Comparison of ENCODE assay signal across 32 cellular contexts in genomic region chr2:211690736-211691135, GRCh38.
"Had no signal": no experiment of that assay in that cellular context is flagged by ENCODE, and none has a peak within 500 bp of the region (broad histone marks: within the 10 kb centered on the region; RNA-seq: fewer than 3 reads in every experiment).

No MANE protein-coding gene starts in this region.

- H3K4me3 ChIP-seq: esophagus muscularis mucosa, heart left ventricle, left lung, lung, pancreas, psoas muscle, sigmoid colon, upper lobe of left lung, vagina had no signal

- H3K36me3 ChIP-seq: esophagus muscularis mucosa, heart left ventricle, left lung, pancreas, sigmoid colon, upper lobe of left lung, vagina had no signal

- H3K27ac ChIP-seq: esophagus muscularis mucosa, foreskin keratinocyte, heart left ventricle, left lung, pancreas, psoas muscle, sigmoid colon, upper lobe of left lung, vagina had no signal

- H3K4me3 Mint-ChIP-seq: activated CD4-positive, alpha-beta T cell treated with anti-CD3 and anti-CD28 coated beads, Interleukin-2, amount 10 ng/mL, durations not matched to agents 7 days and 5 days; activated CD8-positive, alpha-beta T cell treated with anti-CD3 and anti-CD28 coated beads for 36 hours; activated T-cell treated with anti-CD3 and anti-CD28 coated beads, Interleukin-2, amount 50 U/mL, for 4 hours; activated T-helper 17 cell treated with anti-CD3 and anti-CD28 coated beads, Interleukin-2, amount 50 U/mL, for 72 hours; nephron progenitor cell; stimulated activated memory B cell treated with anti-CD40 and anti-IgM and Interleukin-4, amounts not matched to agents 10 μg/mL and 1 μg/mL and 100 μg/mL, for 72 hours; stimulated activated naive CD8-positive, alpha-beta T cell treated with anti-CD3 and anti-CD28 coated beads, Interleukin-15, amount 100 ng/mL, for 72 hours; T-helper 17 cell; WTC11 had no signal

- DNase-seq: activated CD4-positive, alpha-beta T cell treated with anti-CD3 and anti-CD28 coated beads for 1 hour; activated CD4-positive, alpha-beta T cell treated with anti-CD3 and anti-CD28 coated beads, Interleukin-2, amount 10 ng/mL, durations not matched to agents 7 days and 5 days; activated CD8-positive, alpha-beta T cell treated with anti-CD3 and anti-CD28 coated beads for 36 hours; activated gamma-delta T cell treated with Interleukin-2 at 50 U/mL for 16 hours; activated naive CD4-positive, alpha-beta T cell treated with anti-CD3 and anti-CD28 coated beads, Interleukin-2, amount 50 U/mL, for 16 hours; activated T-cell treated with anti-CD3 and anti-CD28 coated beads, Interleukin-2, amount 50 U/mL, for 4 hours; amygdala; caudate nucleus; effector CD4-positive, alpha-beta T cell; foreskin keratinocyte; heart left ventricle; hypothalamus; kidney glomerular epithelial cell; left lung; nephron progenitor cell; nucleus accumbens; pancreas; psoas muscle; sigmoid colon; small intestine; stimulated activated CD4-positive, alpha-beta T cell treated with anti-CD3 and anti-CD28 coated beads, Interleukin-4, amount 100 ng/mL, for 4 hours; stimulated activated CD8-positive, alpha-beta memory T cell treated with anti-CD3 and anti-CD28 coated beads, Interleukin-4, amount 100 ng/mL, for 48 hours; stimulated activated naive CD8-positive, alpha-beta T cell treated with anti-CD3 and anti-CD28 coated beads, Interleukin-15, amount 100 ng/mL, for 72 hours; substantia nigra; T-helper 17 cell; upper lobe of left lung had no signal

- H3K27ac Mint-ChIP-seq: activated CD4-positive, alpha-beta T cell treated with anti-CD3 and anti-CD28 coated beads, Interleukin-2, amount 10 ng/mL, durations not matched to agents 7 days and 5 days; activated CD8-positive, alpha-beta T cell treated with anti-CD3 and anti-CD28 coated beads for 36 hours; activated T-helper 17 cell treated with anti-CD3 and anti-CD28 coated beads, Interleukin-2, amount 50 U/mL, for 72 hours; nephron progenitor cell; stimulated activated memory B cell treated with anti-CD40 and anti-IgM and Interleukin-4, amounts not matched to agents 10 μg/mL and 1 μg/mL and 100 μg/mL, for 72 hours; stimulated activated naive CD8-positive, alpha-beta T cell treated with anti-CD3 and anti-CD28 coated beads, Interleukin-15, amount 100 ng/mL, for 72 hours; T-helper 17 cell had no signal

- H3K9me3 Mint-ChIP-seq: activated CD4-positive, alpha-beta T cell treated with anti-CD3 and anti-CD28 coated beads, Interleukin-2, amount 10 ng/mL, durations not matched to agents 7 days and 5 days had no signal

- H3K27me3 Mint-ChIP-seq: activated CD4-positive, alpha-beta T cell treated with anti-CD3 and anti-CD28 coated beads, Interleukin-2, amount 10 ng/mL, durations not matched to agents 7 days and 5 days; activated CD8-positive, alpha-beta T cell treated with anti-CD3 and anti-CD28 coated beads for 36 hours; activated T-helper 17 cell treated with anti-CD3 and anti-CD28 coated beads, Interleukin-2, amount 50 U/mL, for 72 hours; stimulated activated memory B cell treated with anti-CD40 and anti-IgM and Interleukin-4, amounts not matched to agents 10 μg/mL and 1 μg/mL and 100 μg/mL, for 72 hours; stimulated activated naive CD8-positive, alpha-beta T cell treated with anti-CD3 and anti-CD28 coated beads, Interleukin-15, amount 100 ng/mL, for 72 hours; T-helper 17 cell had no signal

- H3K4me1 ChIP-seq: esophagus muscularis mucosa, foreskin keratinocyte, heart left ventricle, left lung, pancreas, psoas muscle, sigmoid colon, upper lobe of left lung, vagina had no signal

- H3K36me3 Mint-ChIP-seq: stimulated activated memory B cell treated with anti-CD40 and anti-IgM and Interleukin-4, amounts not matched to agents 10 μg/mL and 1 μg/mL and 100 μg/mL, for 72 hours; WTC11 had no signal

- ATAC-seq: activated CD8-positive, alpha-beta T cell treated with anti-CD3 and anti-CD28 coated beads for 36 hours; activated T-cell treated with anti-CD3 and anti-CD28 coated beads, Interleukin-2, amount 50 U/mL, for 4 hours; activated T-helper 17 cell treated with anti-CD3 and anti-CD28 coated beads, Interleukin-2, amount 50 U/mL, for 72 hours; foreskin keratinocyte; heart left ventricle; left lung; pancreas; psoas muscle; stimulated activated memory B cell treated with anti-CD40 and anti-IgM and Interleukin-4, amounts not matched to agents 10 μg/mL and 1 μg/mL and 100 μg/mL, for 72 hours; stimulated activated naive CD8-positive, alpha-beta T cell treated with anti-CD3 and anti-CD28 coated beads, Interleukin-15, amount 100 ng/mL, for 72 hours; T-helper 17 cell; WTC11 had no signal

- FAIRE-seq: pancreas, small intestine had no signal

- H3K4me1 Mint-ChIP-seq: activated CD4-positive, alpha-beta T cell treated with anti-CD3 and anti-CD28 coated beads, Interleukin-2, amount 10 ng/mL, durations not matched to agents 7 days and 5 days; activated T-helper 17 cell treated with anti-CD3 and anti-CD28 coated beads, Interleukin-2, amount 50 U/mL, for 72 hours; nephron progenitor cell; stimulated activated memory B cell treated with anti-CD40 and anti-IgM and Interleukin-4, amounts not matched to agents 10 μg/mL and 1 μg/mL and 100 μg/mL, for 72 hours; stimulated activated naive CD8-positive, alpha-beta T cell treated with anti-CD3 and anti-CD28 coated beads, Interleukin-15, amount 100 ng/mL, for 72 hours; T-helper 17 cell; WTC11 had no signal

- H3K27me3 ChIP-seq: esophagus muscularis mucosa, foreskin keratinocyte, heart left ventricle, left lung, pancreas, sigmoid colon, upper lobe of left lung, vagina had no signal

- H3K9me3 ChIP-seq: esophagus muscularis mucosa, pancreas, sigmoid colon, upper lobe of left lung, vagina had no signal
